In the genomic region with DNA sequence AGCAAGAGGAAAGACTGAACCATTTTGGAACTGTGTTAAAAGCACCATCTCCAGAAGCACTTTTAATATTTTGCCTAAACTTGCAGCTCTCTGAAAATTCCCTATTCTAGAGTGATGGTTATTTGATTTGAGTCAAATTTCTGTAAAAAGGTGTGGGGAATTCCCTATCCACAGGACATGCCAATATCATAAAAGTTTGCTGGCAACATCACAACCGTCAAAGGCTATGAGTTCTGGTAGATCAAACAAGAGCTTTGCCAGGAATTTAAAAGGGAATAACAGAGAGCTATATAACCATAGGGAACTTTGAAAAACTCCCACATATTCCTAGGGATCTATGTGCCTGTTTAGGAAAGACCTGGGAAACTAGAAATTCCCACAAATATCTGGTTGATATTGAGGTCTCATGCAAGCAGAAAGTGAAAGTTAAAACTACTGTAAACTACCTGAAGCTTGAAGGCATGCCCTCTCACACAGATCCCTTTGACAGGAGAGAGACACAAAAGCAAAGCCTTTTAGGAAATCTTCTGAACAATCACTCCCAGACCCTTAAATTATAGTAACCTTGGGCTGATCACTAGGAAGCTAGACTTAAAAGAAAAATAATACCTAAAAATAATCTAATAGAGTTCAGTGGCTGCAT, we compare ENCODE assay signal across 21 cellular contexts.
"Had no signal": no experiment of that assay in that cellular context is flagged by ENCODE, and none has a peak within 500 bp of the region (broad histone marks: within the 10 kb centered on the region; RNA-seq: fewer than 3 reads in every experiment).

No MANE protein-coding gene starts in this region.

- DNase-seq: activated CD4-positive, alpha-beta T cell treated with anti-CD3 and anti-CD28 coated beads, Interleukin-2, amount 10 ng/mL, durations not matched to agents 24 days and 14 days; activated CD8-positive, alpha-beta T cell treated with anti-CD3 and anti-CD28 coated beads for 36 hours; activated naive CD4-positive, alpha-beta T cell treated with Interleukin-2 at 50 U/mL for 16 hours; activated naive CD8-positive, alpha-beta T cell treated with anti-CD3 and anti-CD28 coated beads, Interleukin-2, amount 10 ng/mL, durations not matched to agents 7 days and 5 days; activated T-cell treated with anti-CD3 and anti-CD28 coated beads, Interleukin-2, amount 50 U/mL, for 24 hours; anterior cingulate cortex; cortex of kidney; erythroblast; foreskin melanocyte; glutamatergic neuron; hippocampal formation; kidney; left lung; naive thymus-derived CD4-positive, alpha-beta T cell; retina; stimulated activated CD4-positive, alpha-beta T cell treated with anti-CD3 and anti-CD28 coated beads, Interleukin-2, amount 100 ng/mL, for 24 hours; stimulated activated naive CD4-positive, alpha-beta T cell treated with Interleukin-2 at 50 U/mL for 16 hours; substantia nigra; T1000; tibial artery had no signal

- H3K4me3 ChIP-seq: left lung, tibial artery had no signal

- H3K27me3 ChIP-seq: left lung, tibial artery had no signal

- ATAC-seq: activated CD8-positive, alpha-beta T cell treated with anti-CD3 and anti-CD28 coated beads for 36 hours; left lung; naive thymus-derived CD4-positive, alpha-beta T cell had no signal

- H3K36me3 ChIP-seq: left lung, tibial artery had no signal

- H3K4me1 ChIP-seq: left lung, parathyroid adenoma, tibial artery had no signal

- H3K9me3 ChIP-seq: tibial artery had no signal

- H3K27ac ChIP-seq: left lung, parathyroid adenoma, tibial artery had no signal

- H3K9ac ChIP-seq: parathyroid adenoma had no signal
